Comparison of ENCODE assay signal across 12 cellular contexts in the genomic region with DNA sequence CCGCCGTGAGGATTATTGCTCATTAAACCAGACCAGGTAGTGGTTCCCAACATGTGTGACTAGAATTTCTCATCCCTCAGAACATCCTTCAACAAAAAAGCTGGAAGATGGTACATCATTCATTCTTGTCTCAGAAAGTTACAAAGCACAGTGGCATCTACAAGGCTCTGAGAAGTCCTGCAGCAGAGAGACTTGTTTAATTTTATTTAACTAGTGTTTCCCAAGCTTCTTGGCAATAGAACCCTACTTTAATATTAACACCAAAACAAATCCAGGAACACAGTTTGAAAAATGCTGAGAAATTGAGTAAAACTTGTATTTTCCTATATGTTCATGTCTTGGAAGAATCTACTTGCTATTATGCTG.
"Had no signal": no experiment of that assay in that cellular context is flagged by ENCODE, and none has a peak within 500 bp of the region (broad histone marks: within the 10 kb centered on the region; RNA-seq: fewer than 3 reads in every experiment).

No MANE protein-coding gene starts in this region.

- H3K27ac ChIP-seq: ascending aorta, esophagus muscularis mucosa, sigmoid colon, suprapubic skin, upper lobe of left lung had no signal

- ATAC-seq: activated T-cell treated with anti-CD3 and anti-CD28 coated beads, Interleukin-2, amount 50 U/mL, for 4 hours; stimulated activated naive CD8-positive, alpha-beta T cell treated with anti-CD3 and anti-CD28 coated beads, Interleukin-15, Interleukin-2, amounts not matched to agents 100 U/mL and 50 U/mL, for 24 hours had no signal

- H3K36me3 ChIP-seq: ascending aorta, esophagus muscularis mucosa, ovary, sigmoid colon, suprapubic skin, upper lobe of left lung had no signal

- H3K4me2 ChIP-seq: SK-N-SH had no signal

- H3K9me2 ChIP-seq: SK-N-SH had no signal

- H3K27me3 ChIP-seq: ascending aorta, esophagus muscularis mucosa, ovary, sigmoid colon, suprapubic skin, upper lobe of left lung had no signal

- H3K4me3 ChIP-seq: ascending aorta, esophagus muscularis mucosa, ovary, sigmoid colon, suprapubic skin, upper lobe of left lung had no signal

- H3K4me3 Mint-ChIP-seq: activated T-cell treated with anti-CD3 and anti-CD28 coated beads, Interleukin-2, amount 50 U/mL, for 4 hours had no signal

- H3K9me3 ChIP-seq: ascending aorta, esophagus muscularis mucosa, ovary, sigmoid colon, SK-N-SH, suprapubic skin, upper lobe of left lung had no signal

- DNase-seq: activated gamma-delta T cell treated with Interleukin-2 at 50 U/mL for 16 hours; activated T-cell treated with anti-CD3 and anti-CD28 coated beads, Interleukin-2, amount 50 U/mL, for 4 hours; glutamatergic neuron; sigmoid colon; SK-N-SH; stimulated activated CD4-positive, alpha-beta T cell treated with anti-CD3 and anti-CD28 coated beads, Interleukin-2, amount 100 ng/mL, for 24 hours; stimulated activated naive CD8-positive, alpha-beta T cell treated with anti-CD3 and anti-CD28 coated beads, Interleukin-15, Interleukin-2, amounts not matched to agents 100 U/mL and 50 U/mL, for 24 hours; upper lobe of left lung had no signal

- H3K9me3 Mint-ChIP-seq: activated T-cell treated with anti-CD3 and anti-CD28 coated beads, Interleukin-2, amount 50 U/mL, for 4 hours had no signal
